ENCODE assay signal across 12 cellular contexts in genomic region chr16:8355714-8356113, GRCh38.
A peak's percentile ranks its signal among the peaks of the same experiment; 100 is the strongest.
DNase-seq lines count a peak whose midpoint lies in the region; TF ChIP-seq lines count a peak whose summit lies in the region.
"Had no signal": no experiment of that assay in that cellular context is flagged by ENCODE, and none has a peak within 500 bp of the region (broad histone marks: within the 10 kb centered on the region; RNA-seq: fewer than 3 reads in every experiment).

No MANE protein-coding gene starts in this region.

- peak; percentile 42 for DNase-seq in NCI-H82 (lab: John Stamatoyannopoulos, UW)
- no peak for DNase-seq in NCI-H82 treated with DMSO at 0.1 percent for 48 hours (lab: John Stamatoyannopoulos, UW; ENCODE audit: unreplicated experiment)
- DNase-seq in NCI-H748 (lab: John Stamatoyannopoulos, UW; ENCODE audit: unreplicated experiment): peak; percentile 58
- no peak for DNase-seq in dorsolateral prefrontal cortex
- DNase-seq in putamen (ENCODE audit: low spot score): peak; percentile 23
- no peak for DNase-seq in GM10266 (ENCODE audit: extremely low spot score)
- no peak for DNase-seq in NCI-H2029 (lab: John Stamatoyannopoulos, UW)
- no peak for DNase-seq in occipital lobe (lab: John Stamatoyannopoulos, UW)
- DNase-seq: activated naive CD4-positive, alpha-beta T cell; hippocampal formation; MG63; substantia nigra had no signal

- H3K27ac ChIP-seq in dorsolateral prefrontal cortex: no peak overlapping the region

- intact Hi-C loops in dorsolateral prefrontal cortex (cut with DNase I): no loop called here

- peak in 47 of 56 donors; percentile 22 to 57 (median 43) for TF ChIP-seq CTCF in dorsolateral prefrontal cortex (IDR thresholded peaks at IDR 0.05 in 54 of 56, conservative IDR thresholded peaks at IDR 0.05 in 2 of 56; ENCODE audit: low read depth in 1 of 56, partially characterized antibody in 56 of 56)
- no peak for TF ChIP-seq CTCF in GM10266 (IDR thresholded peaks at IDR 0.05; ENCODE audit: control insufficient read depth, insufficient read depth, low read depth, missing control alignments)

- H3K27me3 ChIP-seq in dorsolateral prefrontal cortex: peaks cover 0 to 18% (median 0%) of the 10 kb centered on the region in 45 donors
- H3K27me3 ChIP-seq: MG63 had no signal

- peak overlapping the region in 1 of 59 donors; percentile 36 for H3K4me3 ChIP-seq in dorsolateral prefrontal cortex
- H3K4me3 ChIP-seq: MG63 had no signal

Comparison
In these comparisons a context has a peak if more than half of its experiments do, and no peak if none do; other contexts are left out.
1. DNase-seq: peak in NCI-H82 (single experiment), NCI-H748 (single experiment) and putamen (single experiment); none in NCI-H82 treated with DMSO at 0.1 percent for 48 hours (single experiment), dorsolateral prefrontal cortex (0 of 10), GM10266 (single experiment), NCI-H2029 (single experiment) and occipital lobe (single experiment).